ENCODE assay signal across 16 cellular contexts in genomic region chr3:137204409-137204808, GRCh38.
DNase-seq lines count a peak whose midpoint lies in the region; ATAC-seq, FAIRE-seq and TF ChIP-seq lines count a peak whose summit lies in the region.
"Had no signal": no experiment of that assay in that cellular context is flagged by ENCODE, and none has a peak within 500 bp of the region (broad histone marks: within the 10 kb centered on the region; RNA-seq: fewer than 3 reads in every experiment).

No MANE protein-coding gene starts in this region.

- TF ChIP-seq CTCF in A673 (conservative IDR thresholded peaks at IDR 0.05; ENCODE audit: low read depth, low read length), result no peak
- TF ChIP-seq CTCF in pancreas (IDR thresholded peaks at IDR 0.05), result no peak

- no peak overlapping the region for H3K4me3 ChIP-seq in A673 (ENCODE audit: low read depth, low read length, poor library complexity, severe bottlenecking)
- H3K4me3 ChIP-seq in SJCRH30, result no peak overlapping the region
- H3K4me3 ChIP-seq in pancreas, result no peak overlapping the region
- H3K4me3 ChIP-seq: BLaER1 had no signal

- POLR2A ChIA-PET in A673 (lab: Charles Lee; ENCODE audit: low non-redundant PET), result no interaction called here

- no peaks in the 10 kb centered on the region for H3K36me3 ChIP-seq in A673 (ENCODE audit: insufficient read depth, low read length, poor library complexity, severe bottlenecking)
- H3K36me3 ChIP-seq in SJCRH30, result no peaks in the 10 kb centered on the region
- no peaks in the 10 kb centered on the region for H3K36me3 ChIP-seq in pancreas
- H3K36me3 ChIP-seq: BLaER1 had no signal

- 57 to 62% methylated on average over 3 of the region's 3 CpGs for WGBS in pancreas, 2 donors

- no TSS peak for BruUV-seq in A673 (replicated peaks; lab: Mats Ljungman, UMichigan)

- H3K9me3 ChIP-seq in A673 (ENCODE audit: low read depth, low read length, poor library complexity, severe bottlenecking) (no peaks in the 10 kb centered on the region), SJCRH30 (replicated peaks) (no peaks in the 10 kb centered on the region; the same call in 1 of the 2 replicates), pancreas (no peaks in the 10 kb centered on the region)
- H3K9me3 ChIP-seq: BLaER1 had no signal

- CTCF ChIA-PET in A673 (lab: Charles Lee), result no interaction called here

- DNase-seq in A673 (ENCODE audit: low spot score) (peak; percentile 14), Ammon's horn (ENCODE audit: low spot score) (peak; percentile 62), SJCRH30 (peak; percentile 86 to 95), pancreas (no peak), NOMO-1 (lab: John Stamatoyannopoulos, UW; ENCODE audit: unreplicated experiment in 2 of 2) (no peak)
- no peak for DNase-seq in activated CD4-positive, alpha-beta T cell treated with anti-CD3 and anti-CD28 coated beads, Interleukin-2, amount 50 U/mL, for 1 hour
- DNase-seq: AML-193; CD4-positive, alpha-beta memory T cell; DMS53; GF-D8; HCEC 1CT; KG1 had no signal

- FAIRE-seq in pancreas (lab: Jason Lieb, UNC), result no peak
- FAIRE-seq: A204.1, H54 had no signal

- intact Hi-C loops in A673 (cut with micrococcal nuclease; ENCODE audit: unreplicated experiment) (no loop called here), pancreas (cut with DNase I) (no loop called here)

- peaks cover 34% of the 10 kb centered on the region for H3K27me3 ChIP-seq in A673 (replicated peaks; ENCODE audit: insufficient read depth, low read depth, low read length, poor library complexity)
- H3K27me3 ChIP-seq in SJCRH30, result no peaks in the 10 kb centered on the region
- H3K27me3 ChIP-seq in pancreas, result peaks cover 0 to 3% (median 0%) of the 10 kb centered on the region in 4 donors
- H3K27me3 ChIP-seq: BLaER1 had no signal

- ATAC-seq in pancreas (peak in 3 of 4 donors; percentile 22 to 46 (median 24)), GM18858 (IDR thresholded peaks at IDR 0.05; ENCODE audit: unreplicated experiment) (no peak)

- H3K27ac ChIP-seq in A673 (ENCODE audit: low read depth, low read length, poor library complexity, severe bottlenecking) (no peak overlapping the region), SJCRH30 (peak overlapping the region; percentile 55), pancreas (no peak overlapping the region)
- H3K27ac ChIP-seq: BLaER1 had no signal

- no peaks in the 10 kb centered on the region for H3K4me1 ChIP-seq in A673 (ENCODE audit: insufficient read depth, low read length, poor library complexity, severe bottlenecking)
- H3K4me1 ChIP-seq in SJCRH30, result peaks cover 61% of the 10 kb centered on the region
- no peaks in the 10 kb centered on the region for H3K4me1 ChIP-seq in pancreas
- H3K4me1 ChIP-seq: BLaER1 had no signal

Comparison
In these comparisons a context has a peak if more than half of its experiments do, and no peak if none do; other contexts are left out.
1. DNase-seq: peak in A673 (single experiment), Ammon's horn (single experiment) and SJCRH30 (2 of 2); none in pancreas (0 of 6), NOMO-1 (0 of 2) and activated CD4-positive, alpha-beta T cell treated with anti-CD3 and anti-CD28 coated beads, Interleukin-2, amount 50 U/mL, for 1 hour (single experiment).